1 cellular context compared by ENCODE assay signal in the genomic region with DNA sequence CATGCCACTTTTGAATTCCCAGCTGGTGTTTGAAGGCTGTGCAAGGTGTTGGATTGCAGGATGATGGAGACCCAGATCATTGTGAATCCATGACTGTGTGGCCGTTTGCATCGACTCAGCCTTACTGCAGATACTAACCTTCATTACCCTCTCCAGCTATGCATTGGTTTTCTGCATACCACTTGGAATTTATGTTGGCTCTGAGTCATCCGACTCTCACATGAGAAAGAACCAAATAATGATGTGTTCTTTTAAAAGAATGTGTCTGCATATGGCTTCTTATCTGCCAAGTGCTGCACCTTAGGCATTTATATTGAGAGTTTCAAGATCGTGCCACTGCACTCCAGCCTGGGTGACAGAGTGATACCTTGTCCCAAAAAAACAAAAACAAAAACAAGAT.
TF ChIP-seq lines count a peak whose summit lies in the region.

No MANE protein-coding gene starts in this region.

TF ChIP-seq in WTC11, 78 proteins besides CTCF, POLR2A, EP300 and RAD21 (continued from another document):
- TF ChIP-seq, protein P1, sequence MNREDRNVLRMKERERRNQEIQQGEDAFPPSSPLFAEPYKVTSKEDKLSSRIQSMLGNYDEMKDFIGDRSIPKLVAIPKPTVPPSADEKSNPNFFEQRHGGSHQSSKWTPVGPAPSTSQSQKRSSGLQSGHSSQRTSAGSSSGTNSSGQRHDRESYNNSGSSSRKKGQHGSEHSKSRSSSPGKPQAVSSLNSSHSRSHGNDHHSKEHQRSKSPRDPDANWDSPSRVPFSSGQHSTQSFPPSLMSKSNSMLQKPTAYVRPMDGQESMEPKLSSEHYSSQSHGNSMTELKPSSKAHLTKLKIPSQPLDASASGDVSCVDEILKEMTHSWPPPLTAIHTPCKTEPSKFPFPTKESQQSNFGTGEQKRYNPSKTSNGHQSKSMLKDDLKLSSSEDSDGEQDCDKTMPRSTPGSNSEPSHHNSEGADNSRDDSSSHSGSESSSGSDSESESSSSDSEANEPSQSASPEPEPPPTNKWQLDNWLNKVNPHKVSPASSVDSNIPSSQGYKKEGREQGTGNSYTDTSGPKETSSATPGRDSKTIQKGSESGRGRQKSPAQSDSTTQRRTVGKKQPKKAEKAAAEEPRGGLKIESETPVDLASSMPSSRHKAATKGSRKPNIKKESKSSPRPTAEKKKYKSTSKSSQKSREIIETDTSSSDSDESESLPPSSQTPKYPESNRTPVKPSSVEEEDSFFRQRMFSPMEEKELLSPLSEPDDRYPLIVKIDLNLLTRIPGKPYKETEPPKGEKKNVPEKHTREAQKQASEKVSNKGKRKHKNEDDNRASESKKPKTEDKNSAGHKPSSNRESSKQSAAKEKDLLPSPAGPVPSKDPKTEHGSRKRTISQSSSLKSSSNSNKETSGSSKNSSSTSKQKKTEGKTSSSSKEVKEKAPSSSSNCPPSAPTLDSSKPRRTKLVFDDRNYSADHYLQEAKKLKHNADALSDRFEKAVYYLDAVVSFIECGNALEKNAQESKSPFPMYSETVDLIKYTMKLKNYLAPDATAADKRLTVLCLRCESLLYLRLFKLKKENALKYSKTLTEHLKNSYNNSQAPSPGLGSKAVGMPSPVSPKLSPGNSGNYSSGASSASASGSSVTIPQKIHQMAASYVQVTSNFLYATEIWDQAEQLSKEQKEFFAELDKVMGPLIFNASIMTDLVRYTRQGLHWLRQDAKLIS (CRISPR knock-in tag; IDR thresholded peaks at IDR 0.05; ENCODE audit: borderline replicate concordance), result no peak
- no peak for TF ChIP-seq TCF7 (CRISPR knock-in tag; IDR thresholded peaks at IDR 0.05; ENCODE audit: low read depth)
- no peak for TF ChIP-seq GABPB1 (CRISPR knock-in tag; IDR thresholded peaks at IDR 0.05)
- TF ChIP-seq, protein P2, sequence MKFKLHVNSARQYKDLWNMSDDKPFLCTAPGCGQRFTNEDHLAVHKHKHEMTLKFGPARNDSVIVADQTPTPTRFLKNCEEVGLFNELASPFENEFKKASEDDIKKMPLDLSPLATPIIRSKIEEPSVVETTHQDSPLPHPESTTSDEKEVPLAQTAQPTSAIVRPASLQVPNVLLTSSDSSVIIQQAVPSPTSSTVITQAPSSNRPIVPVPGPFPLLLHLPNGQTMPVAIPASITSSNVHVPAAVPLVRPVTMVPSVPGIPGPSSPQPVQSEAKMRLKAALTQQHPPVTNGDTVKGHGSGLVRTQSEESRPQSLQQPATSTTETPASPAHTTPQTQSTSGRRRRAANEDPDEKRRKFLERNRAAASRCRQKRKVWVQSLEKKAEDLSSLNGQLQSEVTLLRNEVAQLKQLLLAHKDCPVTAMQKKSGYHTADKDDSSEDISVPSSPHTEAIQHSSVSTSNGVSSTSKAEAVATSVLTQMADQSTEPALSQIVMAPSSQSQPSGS (CRISPR knock-in tag; IDR thresholded peaks at IDR 0.05; ENCODE audit: borderline replicate concordance, low read depth), result no peak
- TF ChIP-seq NR2C2 (CRISPR knock-in tag; IDR thresholded peaks at IDR 0.05), result no peak
- no peak for TF ChIP-seq ATF1 (CRISPR knock-in tag; IDR thresholded peaks at IDR 0.05)
- no peak for TF ChIP-seq FOXJ3 (CRISPR knock-in tag; IDR thresholded peaks at IDR 0.05; ENCODE audit: borderline replicate concordance)
- no peak for TF ChIP-seq CREM (CRISPR knock-in tag; IDR thresholded peaks at IDR 0.05)
- no peak for TF ChIP-seq MYBL2 (CRISPR knock-in tag; IDR thresholded peaks at IDR 0.05)
- TF ChIP-seq, protein P3, sequence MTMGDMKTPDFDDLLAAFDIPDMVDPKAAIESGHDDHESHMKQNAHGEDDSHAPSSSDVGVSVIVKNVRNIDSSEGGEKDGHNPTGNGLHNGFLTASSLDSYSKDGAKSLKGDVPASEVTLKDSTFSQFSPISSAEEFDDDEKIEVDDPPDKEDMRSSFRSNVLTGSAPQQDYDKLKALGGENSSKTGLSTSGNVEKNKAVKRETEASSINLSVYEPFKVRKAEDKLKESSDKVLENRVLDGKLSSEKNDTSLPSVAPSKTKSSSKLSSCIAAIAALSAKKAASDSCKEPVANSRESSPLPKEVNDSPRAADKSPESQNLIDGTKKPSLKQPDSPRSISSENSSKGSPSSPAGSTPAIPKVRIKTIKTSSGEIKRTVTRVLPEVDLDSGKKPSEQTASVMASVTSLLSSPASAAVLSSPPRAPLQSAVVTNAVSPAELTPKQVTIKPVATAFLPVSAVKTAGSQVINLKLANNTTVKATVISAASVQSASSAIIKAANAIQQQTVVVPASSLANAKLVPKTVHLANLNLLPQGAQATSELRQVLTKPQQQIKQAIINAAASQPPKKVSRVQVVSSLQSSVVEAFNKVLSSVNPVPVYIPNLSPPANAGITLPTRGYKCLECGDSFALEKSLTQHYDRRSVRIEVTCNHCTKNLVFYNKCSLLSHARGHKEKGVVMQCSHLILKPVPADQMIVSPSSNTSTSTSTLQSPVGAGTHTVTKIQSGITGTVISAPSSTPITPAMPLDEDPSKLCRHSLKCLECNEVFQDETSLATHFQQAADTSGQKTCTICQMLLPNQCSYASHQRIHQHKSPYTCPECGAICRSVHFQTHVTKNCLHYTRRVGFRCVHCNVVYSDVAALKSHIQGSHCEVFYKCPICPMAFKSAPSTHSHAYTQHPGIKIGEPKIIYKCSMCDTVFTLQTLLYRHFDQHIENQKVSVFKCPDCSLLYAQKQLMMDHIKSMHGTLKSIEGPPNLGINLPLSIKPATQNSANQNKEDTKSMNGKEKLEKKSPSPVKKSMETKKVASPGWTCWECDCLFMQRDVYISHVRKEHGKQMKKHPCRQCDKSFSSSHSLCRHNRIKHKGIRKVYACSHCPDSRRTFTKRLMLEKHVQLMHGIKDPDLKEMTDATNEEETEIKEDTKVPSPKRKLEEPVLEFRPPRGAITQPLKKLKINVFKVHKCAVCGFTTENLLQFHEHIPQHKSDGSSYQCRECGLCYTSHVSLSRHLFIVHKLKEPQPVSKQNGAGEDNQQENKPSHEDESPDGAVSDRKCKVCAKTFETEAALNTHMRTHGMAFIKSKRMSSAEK (CRISPR knock-in tag; IDR thresholded peaks at IDR 0.05; ENCODE audit: borderline replicate concordance), result no peak
- no peak for TF ChIP-seq FOXK1 (CRISPR knock-in tag; IDR thresholded peaks at IDR 0.05)
